Comparison of ENCODE assay signal across 11 cellular contexts in genomic region chr13:32883501-32883900, GRCh38.
DNase-seq lines count a peak whose midpoint lies in the region; ATAC-seq, FAIRE-seq and TF ChIP-seq lines count a peak whose summit lies in the region.
"Had no signal": no experiment of that assay in that cellular context is flagged by ENCODE, and none has a peak within 500 bp of the region (broad histone marks: within the 10 kb centered on the region; RNA-seq: fewer than 3 reads in every experiment).

No MANE protein-coding gene starts in this region.

- FAIRE-seq in urothelium cell line (lab: Jason Lieb, UNC) = no peak

- no peaks in the 10 kb centered on the region for H3K9me3 ChIP-seq in fibroblast of lung (ENCODE audit: control insufficient read depth, insufficient read depth, low read depth, low read length)

- no peak for ATAC-seq in GM18520 (IDR thresholded peaks at IDR 0.05; ENCODE audit: unreplicated experiment)
- ATAC-seq: stimulated activated naive CD8-positive, alpha-beta T cell treated with anti-CD3 and anti-CD28 coated beads, Interleukin-15, amount 100 ng/mL, for 72 hours had no signal

- H3K79me2 ChIP-seq in fibroblast of lung (ENCODE audit: control insufficient read depth, insufficient read depth, low read length) = no peaks in the 10 kb centered on the region

- H3K9ac ChIP-seq in fibroblast of lung (ENCODE audit: insufficient read depth, low read length) = no peak overlapping the region

- DNase-seq in NCI-H1417 (lab: John Stamatoyannopoulos, UW) (peak in 2 of 3 experiments; percentile 20 to 75), NCI-H1417 treated with DMSO at 0.1 percent for 48 hours (lab: John Stamatoyannopoulos, UW) (no peak), NCI-H69 (lab: John Stamatoyannopoulos, UW) (peak; percentile 91), fibroblast of lung (ENCODE audit: low read depth in 2 of 2) (peak; percentile 33 to 64), urothelium cell line (ENCODE audit: low spot score) (peak; percentile 14), glomerular visceral epithelial cell (ENCODE audit: extremely low spot score) (no peak)
- DNase-seq in stimulated activated CD4-positive, alpha-beta T cell treated with anti-CD3 and anti-CD28 coated beads, Interleukin-2, amount 100 ng/mL, for 48 hours = no peak
- DNase-seq: activated effector memory CD4-positive, alpha-beta T cell treated with anti-CD3 and anti-CD28 coated beads, Interleukin-2, amount 50 U/mL, for 16 hours; stimulated activated naive CD8-positive, alpha-beta T cell treated with anti-CD3 and anti-CD28 coated beads, Interleukin-15, amount 100 ng/mL, for 72 hours had no signal

- H3K27ac ChIP-seq in fibroblast of lung (ENCODE audit: insufficient read depth, low read length) = no peak overlapping the region
- H3K27ac ChIP-seq: 22Rv1 had no signal

- no peak overlapping the region for H3K4me3 ChIP-seq in fibroblast of lung (replicated peaks in 1 of 4; ENCODE audit: control extremely low read depth in 1 of 4, insufficient read depth in 1 of 4, low read depth in 3 of 4, low read length in 4 of 4)

- H4K20me1 ChIP-seq in fibroblast of lung (ENCODE audit: control insufficient read depth, extremely low read depth, insufficient read depth, low read length) = no peaks in the 10 kb centered on the region

- no peaks in the 10 kb centered on the region for H3K4me1 ChIP-seq in fibroblast of lung (ENCODE audit: control insufficient read depth, extremely low read depth, insufficient read depth, low read length)

- no peak overlapping the region for H3K4me2 ChIP-seq in fibroblast of lung (ENCODE audit: extremely low read depth, insufficient read depth, low read length)

- no peaks in the 10 kb centered on the region for H3K36me3 ChIP-seq in fibroblast of lung (ENCODE audit: control insufficient read depth, insufficient read depth, low read length)

- H3K27me3 ChIP-seq in fibroblast of lung (ENCODE audit: control insufficient read depth, insufficient read depth, low read length) = no peaks in the 10 kb centered on the region

- TF ChIP-seq CTCF in fibroblast of lung (conservative IDR thresholded peaks at IDR 0.05 in 1 of 2, IDR thresholded peaks at IDR 0.05 in 1 of 2; ENCODE audit: low read depth in 1 of 2, low read length in 2 of 2) = no peak

- no peak overlapping the region for H2AFZ ChIP-seq in fibroblast of lung (ENCODE audit: low read length)

Comparison
In these comparisons a context has a peak if more than half of its experiments do, and no peak if none do; other contexts are left out.
1. DNase-seq: peak in NCI-H1417 (2 of 3), NCI-H69 (single experiment), fibroblast of lung (2 of 2) and urothelium cell line (single experiment); none in NCI-H1417 treated with DMSO at 0.1 percent for 48 hours (single experiment), glomerular visceral epithelial cell (single experiment) and stimulated activated CD4-positive, alpha-beta T cell treated with anti-CD3 and anti-CD28 coated beads, Interleukin-2, amount 100 ng/mL, for 48 hours (0 of 2).